Comparison of ENCODE assay signal across 9 cellular contexts in the genomic region with DNA sequence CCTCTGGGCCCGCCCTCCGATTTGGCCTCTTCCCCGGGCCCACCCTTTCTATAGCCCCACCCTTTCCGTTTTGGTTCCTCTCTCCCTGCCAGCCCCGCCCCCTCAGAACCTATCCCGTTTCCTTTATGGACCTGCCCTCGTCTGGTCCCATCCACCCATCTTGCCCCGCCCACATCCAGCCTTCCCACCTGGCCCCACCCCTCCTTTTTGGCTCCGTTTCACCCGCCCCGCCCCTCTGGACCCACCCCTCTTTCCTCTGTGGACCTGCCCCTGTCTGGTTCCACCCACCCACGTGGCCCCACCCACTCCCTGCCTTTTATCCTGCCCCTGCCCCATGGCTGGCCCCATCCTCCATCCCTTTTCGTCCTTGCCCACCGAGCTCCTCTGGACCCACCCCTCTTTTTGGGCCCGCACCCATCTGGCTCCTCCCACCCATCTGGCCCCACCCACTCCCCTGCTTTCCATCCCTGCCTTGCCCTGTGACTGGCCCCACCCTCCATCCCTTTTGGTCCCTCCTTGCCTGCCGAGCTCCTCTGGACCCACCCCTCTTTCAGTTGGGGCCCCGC.
A peak's percentile ranks its signal among the peaks of the same experiment; 100 is the strongest.
DNase-seq lines count a peak whose midpoint lies in the region; ATAC-seq and TF ChIP-seq lines count a peak whose summit lies in the region.
"Had no signal": no experiment of that assay in that cellular context is flagged by ENCODE, and none has a peak within 500 bp of the region (broad histone marks: within the 10 kb centered on the region; RNA-seq: fewer than 3 reads in every experiment).

No MANE protein-coding gene starts in this region.

- no peaks in the 10 kb centered on the region for H3K36me3 ChIP-seq in left lung
- H3K36me3 ChIP-seq: breast epithelium had no signal

- CTCF ChIA-PET in activated naive CD4-positive, alpha-beta T cell treated with anti-CD3 and anti-CD28 coated beads for 36 hours (lab: Charles Lee) = no interaction called here

- peak overlapping the region; percentile 80 for H3K27ac Mint-ChIP-seq in activated naive CD4-positive, alpha-beta T cell treated with anti-CD3 and anti-CD28 coated beads for 36 hours
- peak overlapping the region; percentile 67 to 91 for H3K27ac Mint-ChIP-seq in stimulated activated naive CD8-positive, alpha-beta T cell treated with anti-CD3 and anti-CD28 coated beads, Interleukin-15, amount 100 ng/mL, for 72 hours

- H3K36me3 Mint-ChIP-seq in activated naive CD4-positive, alpha-beta T cell treated with anti-CD3 and anti-CD28 coated beads for 36 hours (ENCODE audit: low read depth) = no peaks in the 10 kb centered on the region

- peak; percentile 54 for DNase-seq in GM13977 (ENCODE audit: low spot score)
- peak; percentile 68 for DNase-seq in NOMO-1 treated with DMSO at 0.1 percent for 48 hours (lab: John Stamatoyannopoulos, UW; ENCODE audit: unreplicated experiment)
- peak; percentile 90 for DNase-seq in activated naive CD4-positive, alpha-beta T cell treated with anti-CD3 and anti-CD28 coated beads for 36 hours
- no peak for DNase-seq in left lung
- peak; percentile 78 to 82 for DNase-seq in stimulated activated naive CD8-positive, alpha-beta T cell treated with anti-CD3 and anti-CD28 coated beads, Interleukin-15, amount 100 ng/mL, for 72 hours
- DNase-seq in amygdala (lab: John Stamatoyannopoulos, UW) = no peak

- in situ Hi-C loops in GM13977 (cut with MboI; ENCODE audit: low pct_unique_long_range_greater_than_20kb, low sequenced_read_pairs, unreplicated experiment) = no loop called here

- intact Hi-C loops in activated naive CD4-positive, alpha-beta T cell treated with anti-CD3 and anti-CD28 coated beads for 36 hours (cut with micrococcal nuclease) = loop anchor here (2.0 to 5.0 kb wide), 2 partner anchors 34 to 360 kb away; a partner anchor contains a TSS
- intact Hi-C loops in left lung (cut with DNase I) = no loop called here

- peaks cover 0 to 63% of the 10 kb centered on the region in 2 donors for H3K27me3 ChIP-seq in left lung

- peaks cover 8% of the 10 kb centered on the region for H3K27me3 Mint-ChIP-seq in activated naive CD4-positive, alpha-beta T cell treated with anti-CD3 and anti-CD28 coated beads for 36 hours (ENCODE audit: low read depth)
- H3K27me3 Mint-ChIP-seq in stimulated activated naive CD8-positive, alpha-beta T cell treated with anti-CD3 and anti-CD28 coated beads, Interleukin-15, amount 100 ng/mL, for 72 hours = peaks cover 17% of the 10 kb centered on the region

- ATAC-seq in left lung (peak; percentile 39), GM18520 (IDR thresholded peaks at IDR 0.05; ENCODE audit: unreplicated experiment) (no peak), HG03135 (IDR thresholded peaks at IDR 0.05; ENCODE audit: unreplicated experiment) (no peak)
- peak; percentile 76 for ATAC-seq in stimulated activated naive CD8-positive, alpha-beta T cell treated with anti-CD3 and anti-CD28 coated beads, Interleukin-15, amount 100 ng/mL, for 72 hours

- no peak for TF ChIP-seq CTCF in GM13977 (IDR thresholded peaks at IDR 0.05; ENCODE audit: extremely low read depth, insufficient read depth, missing control alignments)
- no peak for TF ChIP-seq CTCF in left lung (IDR thresholded peaks at IDR 0.05)

- peaks cover 3 to 6% of the 10 kb centered on the region in 2 donors for H3K4me1 ChIP-seq in left lung

- H3K9me3 ChIP-seq in left lung = no peaks in the 10 kb centered on the region
- H3K9me3 ChIP-seq: breast epithelium had no signal

- no peak overlapping the region for H3K27ac ChIP-seq in left lung
- H3K27ac ChIP-seq: breast epithelium had no signal

- peak overlapping the region; percentile 74 for H3K4me3 Mint-ChIP-seq in activated naive CD4-positive, alpha-beta T cell treated with anti-CD3 and anti-CD28 coated beads for 36 hours
- H3K4me3 Mint-ChIP-seq in stimulated activated naive CD8-positive, alpha-beta T cell treated with anti-CD3 and anti-CD28 coated beads, Interleukin-15, amount 100 ng/mL, for 72 hours = peak overlapping the region; percentile 75 to 81

- H3K4me1 Mint-ChIP-seq in activated naive CD4-positive, alpha-beta T cell treated with anti-CD3 and anti-CD28 coated beads for 36 hours (ENCODE audit: low read depth) = peaks cover 14% of the 10 kb centered on the region
- peaks cover 46% of the 10 kb centered on the region for H3K4me1 Mint-ChIP-seq in stimulated activated naive CD8-positive, alpha-beta T cell treated with anti-CD3 and anti-CD28 coated beads, Interleukin-15, amount 100 ng/mL, for 72 hours

- no peak overlapping the region for H3K4me3 ChIP-seq in left lung

- no peaks in the 10 kb centered on the region for H3K9me3 Mint-ChIP-seq in activated naive CD4-positive, alpha-beta T cell treated with anti-CD3 and anti-CD28 coated beads for 36 hours
- H3K9me3 Mint-ChIP-seq in stimulated activated naive CD8-positive, alpha-beta T cell treated with anti-CD3 and anti-CD28 coated beads, Interleukin-15, amount 100 ng/mL, for 72 hours = no peaks in the 10 kb centered on the region

Comparison
In these comparisons a context has a peak if more than half of its experiments do, and no peak if none do; other contexts are left out.
1. DNase-seq: peak in GM13977 (single experiment), NOMO-1 treated with DMSO at 0.1 percent for 48 hours (single experiment), activated naive CD4-positive, alpha-beta T cell treated with anti-CD3 and anti-CD28 coated beads for 36 hours (single experiment) and stimulated activated naive CD8-positive, alpha-beta T cell treated with anti-CD3 and anti-CD28 coated beads, Interleukin-15, amount 100 ng/mL, for 72 hours (2 of 2); none in left lung (0 of 2) and amygdala (0 of 56).
2. ATAC-seq: peak in left lung (single experiment) and stimulated activated naive CD8-positive, alpha-beta T cell treated with anti-CD3 and anti-CD28 coated beads, Interleukin-15, amount 100 ng/mL, for 72 hours (single experiment); none in GM18520 (single experiment) and HG03135 (single experiment).